Comparison of ENCODE assay signal across 12 cellular contexts in the genomic region with DNA sequence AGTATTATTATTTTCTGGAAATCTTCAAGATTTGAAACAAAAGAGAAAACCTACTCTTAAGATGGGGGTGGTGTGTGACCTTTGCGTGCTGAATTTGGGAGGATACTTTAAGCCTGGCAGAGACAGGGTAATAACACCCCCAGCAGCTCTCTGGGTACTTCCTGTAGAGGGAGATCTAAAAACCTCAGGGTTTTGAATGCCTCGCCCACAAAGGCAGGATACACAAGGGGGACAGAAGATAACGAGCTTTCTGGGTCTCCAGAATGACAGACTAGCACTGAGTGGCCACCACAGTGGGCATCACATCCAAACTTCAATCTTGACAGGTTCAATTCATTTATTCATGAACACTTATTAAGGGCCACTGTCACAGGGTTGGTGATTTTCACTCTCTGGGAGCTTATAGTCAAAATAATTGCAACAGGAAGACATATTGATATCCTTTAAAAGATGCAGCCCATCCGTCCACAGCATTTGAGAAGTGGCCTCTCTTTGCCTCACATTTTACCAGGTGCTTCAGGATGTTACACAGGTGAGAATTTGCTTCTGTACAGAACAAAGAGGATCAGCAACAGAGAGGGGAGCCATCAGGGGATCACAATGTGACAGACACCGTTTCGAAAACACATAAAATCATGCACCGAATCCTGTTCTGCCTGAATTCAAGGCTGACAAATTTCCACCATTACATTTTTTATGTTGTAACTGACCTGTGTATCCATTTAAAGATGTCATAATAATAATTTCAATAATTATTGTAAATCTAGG. TPM values are rescaled to one million over a fixed set of nuclear protein-coding genes. Genes with fewer than 3 reads are reported as not detected.
DNase-seq lines count a peak whose midpoint lies in the region; ATAC-seq and TF ChIP-seq lines count a peak whose summit lies in the region.
"Had no signal": no experiment of that assay in that cellular context is flagged by ENCODE, and none has a peak within 500 bp of the region (broad histone marks: within the 10 kb centered on the region; RNA-seq: fewer than 3 reads in every experiment).

No MANE protein-coding gene starts in this region.

- H3K9me3 Mint-ChIP-seq in activated T-cell treated with anti-CD3 and anti-CD28 coated beads, Interleukin-2, amount 50 U/mL, for 4 hours, result no peaks in the 10 kb centered on the region
- no peaks in the 10 kb centered on the region for H3K9me3 Mint-ChIP-seq in natural killer cell
- H3K9me3 Mint-ChIP-seq: naive B cell had no signal

- H3K27me3 Mint-ChIP-seq in activated T-cell treated with anti-CD3 and anti-CD28 coated beads, Interleukin-2, amount 50 U/mL, for 4 hours (ENCODE audit: low read depth), result no peaks in the 10 kb centered on the region
- H3K27me3 Mint-ChIP-seq in natural killer cell (ENCODE audit: low read depth in 2 of 2), result no peaks in the 10 kb centered on the region
- H3K27me3 Mint-ChIP-seq: naive B cell had no signal

- H3K27ac ChIP-seq in substantia nigra (ENCODE audit: low read depth, low read length, poor library complexity, severe bottlenecking), result no peak overlapping the region

- H3K4me1 Mint-ChIP-seq in activated T-cell treated with anti-CD3 and anti-CD28 coated beads, Interleukin-2, amount 50 U/mL, for 4 hours (ENCODE audit: low read depth), result peaks cover 16% of the 10 kb centered on the region
- peaks cover 23 to 24% of the 10 kb centered on the region in 2 donors for H3K4me1 Mint-ChIP-seq in natural killer cell

- DNase-seq in DMS79 (lab: John Stamatoyannopoulos, UW) (peak; percentile 68), NAMALWA (ENCODE audit: low spot score) (peak; percentile 12), natural killer cell (no peak), DMS53 (lab: John Stamatoyannopoulos, UW) (no peak), substantia nigra (lab: John Stamatoyannopoulos, UW) (no peak)
- DNase-seq in activated T-cell treated with anti-CD3 and anti-CD28 coated beads, Interleukin-2, amount 50 U/mL, for 4 hours, result no peak
- DNase-seq: naive B cell; stimulated activated CD4-positive, alpha-beta T cell treated with anti-CD3 and anti-CD28 coated beads, Interleukin-1b, Interleukin-23, amount 100 ng/mL, for 48 hours had no signal

- peaks cover 3% of the 10 kb centered on the region for H3K36me3 Mint-ChIP-seq in activated T-cell treated with anti-CD3 and anti-CD28 coated beads, Interleukin-2, amount 50 U/mL, for 4 hours (ENCODE audit: insufficient read depth)
- peaks cover 6% of the 10 kb centered on the region for H3K36me3 Mint-ChIP-seq in natural killer cell

- intact Hi-C loops in natural killer cell (cut with micrococcal nuclease), result no loop called here

- peak overlapping the region; percentile 49 for H3K4me3 Mint-ChIP-seq in activated T-cell treated with anti-CD3 and anti-CD28 coated beads, Interleukin-2, amount 50 U/mL, for 4 hours
- H3K4me3 Mint-ChIP-seq in natural killer cell, result peak overlapping the region; percentile 81
- H3K4me3 Mint-ChIP-seq: naive B cell had no signal

- peak; percentile 77 to 78 for ATAC-seq in activated T-cell treated with anti-CD3 and anti-CD28 coated beads, Interleukin-2, amount 50 U/mL, for 4 hours
- ATAC-seq in natural killer cell (peak; percentile 88 to 98 (median 97)), HG03025 (IDR thresholded peaks at IDR 0.05; ENCODE audit: low FRiP score, unreplicated experiment) (no peak), HG03097 (IDR thresholded peaks at IDR 0.05; ENCODE audit: low FRiP score, unreplicated experiment) (no peak)

- peak overlapping the region; percentile 82 to 83 for H3K27ac Mint-ChIP-seq in natural killer cell

- no peak for TF ChIP-seq CTCF in natural killer cell (IDR thresholded peaks at IDR 0.05)

RNA-seq across cellular contexts. Expression of a gene that starts 14.3 kb away (rescaled TPM):
- total RNA-seq in activated T-cell treated with anti-CD3 and anti-CD28 coated beads, Interleukin-2, amount 50 U/mL, for 4 hours, result 10 to 100 TPM in 1 of 3 donors, 1 to 10 TPM in 2; 4.9 to 11.6 (median 7.4) TPM
- not detected for total RNA-seq in natural killer cell
- total RNA-seq: H4 had no signal

RNA-seq across cellular contexts. Expression of a gene that starts 46.2 kb away (rescaled TPM):
- 10 to 100 TPM in 2 of 3 donors, 1 to 10 TPM in 1; 9.5 to 13.9 (median 13.2) TPM for total RNA-seq in activated T-cell treated with anti-CD3 and anti-CD28 coated beads, Interleukin-2, amount 50 U/mL, for 4 hours
- 10 to 100 TPM in 2 of 3 donors, 1 to 10 TPM in 1; 8.7 to 14.2 (median 11.2) TPM for total RNA-seq in natural killer cell

RNA-seq across cellular contexts. Expression of a gene that starts 50.0 kb away (rescaled TPM):
- 1 to 10 TPM in 1 of 3 donors, not detected in 2; 1.0 TPM for total RNA-seq in activated T-cell treated with anti-CD3 and anti-CD28 coated beads, Interleukin-2, amount 50 U/mL, for 4 hours
- not detected for total RNA-seq in natural killer cell
- total RNA-seq: H4, urinary bladder had no signal

Comparison
In these comparisons a context has a peak if more than half of its experiments do, and no peak if none do; other contexts are left out.
1. DNase-seq: peak in DMS79 (single experiment) and NAMALWA (single experiment); none in activated T-cell treated with anti-CD3 and anti-CD28 coated beads, Interleukin-2, amount 50 U/mL, for 4 hours (single experiment), natural killer cell (single experiment), DMS53 (single experiment) and substantia nigra (0 of 49).
2. ATAC-seq: peak in activated T-cell treated with anti-CD3 and anti-CD28 coated beads, Interleukin-2, amount 50 U/mL, for 4 hours (2 of 2) and natural killer cell (3 of 3); none in HG03025 (single experiment) and HG03097 (single experiment).
3. RNA of a gene that starts 14.3 kb away (total RNA-seq): 4.9 to 11.6 TPM in activated T-cell treated with anti-CD3 and anti-CD28 coated beads, Interleukin-2, amount 50 U/mL, for 4 hours; not detected in natural killer cell; every median in the first group is over 4 times any median in the second.